ENCODE assay signal across 9 cellular contexts in the genomic region with DNA sequence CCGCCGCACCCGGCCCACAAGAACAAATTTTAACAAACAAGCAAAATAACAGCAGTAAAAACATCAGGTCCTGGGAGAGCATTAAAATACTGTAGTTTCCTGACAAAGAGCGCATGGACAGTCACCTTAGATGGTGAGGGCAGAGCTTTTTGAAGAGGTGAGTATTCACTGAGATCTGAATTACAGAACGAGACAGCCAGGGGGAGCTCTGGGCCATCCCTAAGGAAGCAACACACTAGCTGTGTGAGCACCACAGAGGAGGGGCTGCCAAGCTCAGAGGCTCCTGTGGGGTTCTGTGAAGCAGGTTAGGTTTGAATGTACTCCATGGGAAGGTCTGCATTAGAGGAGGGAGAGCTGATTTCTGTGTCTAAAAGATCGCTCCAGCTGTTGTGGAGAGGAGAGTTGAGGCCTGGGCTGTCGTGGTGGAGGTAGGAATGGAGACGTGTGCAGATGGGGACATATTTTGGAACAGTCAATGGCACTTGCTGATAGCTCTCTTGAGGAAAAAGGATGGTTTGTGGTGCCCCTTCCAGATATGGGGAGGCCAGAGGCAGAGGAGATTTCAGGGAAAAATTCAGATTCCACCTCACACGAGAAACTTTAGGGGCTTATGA.
A peak's percentile ranks its signal among the peaks of the same experiment; 100 is the strongest.
DNase-seq lines count a peak whose midpoint lies in the region; ATAC-seq, FAIRE-seq and TF ChIP-seq lines count a peak whose summit lies in the region.
"Had no signal": no experiment of that assay in that cellular context is flagged by ENCODE, and none has a peak within 500 bp of the region (broad histone marks: within the 10 kb centered on the region; RNA-seq: fewer than 3 reads in every experiment).

No MANE protein-coding gene starts in this region.

- intact Hi-C loops in K562 (cut with micrococcal nuclease), result loop anchor here (1.0 kb wide), 3 partner anchors 184 to 213 kb away; a partner anchor contains a TSS

- 80% methylated on average over 9 of the region's 9 CpGs for WGBS in K562 (ENCODE audit: insufficient coverage, low coverage, missing lambda C conversion rate)

- POLR2A ChIA-PET in K562 (lab: Yijun Ruan, JAX), result interaction anchor here (0.6 to 1.5 kb wide), 7 partner anchors 18 to 248 kb away, joined by 3 to 4 read pairs (median 3); no protein-coding TSS in a partner anchor

- no peak overlapping the region for H2AFZ ChIP-seq in K562 (ENCODE audit: low read depth, low read length)

- no TSS peak for BruUV-seq in K562 (replicated peaks; lab: Mats Ljungman, UMichigan)

- in situ Hi-C loops in K562 (cut with MboI), result loop anchor here (5.0 kb wide), 1 partner anchor 189 kb away; no protein-coding TSS in a partner anchor

- TF ChIP-seq CTCF in K562 (IDR thresholded peaks at IDR 0.05 in 2 of 3, conservative IDR thresholded peaks at IDR 0.05 in 1 of 3; ENCODE audit: insufficient read depth in 2 of 3, low read depth in 1 of 3, low read length in 3 of 3), result peak; percentile 72 to 84 (median 81)

- peaks cover 0 to 3% of the 10 kb centered on the region in 2 experiments; a peak in 2 of 5 replicates for H3K4me1 ChIP-seq in K562 (replicated peaks in 1 of 2; ENCODE audit: control insufficient read depth in 2 of 2, insufficient read depth in 2 of 2, low read length in 2 of 2)

- H3K27ac ChIP-seq in K562 (ENCODE audit: extremely low read depth, low read depth, low read length), result no peak overlapping the region

- TF ChIP-seq POLR2A in K562 (conservative IDR thresholded peaks at IDR 0.05), result no peak

- peaks cover 61% of the 10 kb centered on the region for H3K36me3 ChIP-seq in K562 (ENCODE audit: control insufficient read depth, insufficient read depth, low read length)

- CTCF ChIA-PET in K562 (lab: Yijun Ruan, JAX; ENCODE audit: low intra/inter-chr PET ratio), result interaction anchor here (1.3 to 2.3 kb wide), 2 partner anchors 189 to 211 kb away, joined by 4 to 15 read pairs; a partner anchor contains a TSS

- no peaks in the 10 kb centered on the region for H3K27me3 ChIP-seq in K562 (ENCODE audit: control insufficient read depth in 2 of 2, insufficient read depth in 2 of 2, low read length in 2 of 2)

- peak; percentile 87 for FAIRE-seq in K562 (lab: Jason Lieb, UNC)
- FAIRE-seq: A204.1 had no signal

- no peak for TF ChIP-seq EP300 in K562 (IDR thresholded peaks at IDR 0.05; ENCODE audit: low read length)

- no peaks in the 10 kb centered on the region for H3K9me3 ChIP-seq in K562 (replicated peaks; ENCODE audit: control insufficient read depth, insufficient read depth, low read depth, low read length)

- peak; percentile 54 to 80 for TF ChIP-seq RAD21 in K562 (CRISPR knock-in tag; conservative IDR thresholded peaks at IDR 0.05 in 1 of 2, IDR thresholded peaks at IDR 0.05 in 1 of 2)

- no peaks in the 10 kb centered on the region for H3K9me1 ChIP-seq in K562 (ENCODE audit: control insufficient read depth, insufficient read depth, low read length)

- no peak overlapping the region for H3K9ac ChIP-seq in K562 (ENCODE audit: insufficient read depth in 1 of 2, low read depth in 2 of 2, low read length in 2 of 2)

- ATAC-seq in K562 (peak; percentile 100), GM19463 (IDR thresholded peaks at IDR 0.05; ENCODE audit: unreplicated experiment) (no peak)

- H3K4me2 ChIP-seq in K562 (ENCODE audit: insufficient read depth, low read length), result no peak overlapping the region

- no peaks in the 10 kb centered on the region for H4K20me1 ChIP-seq in K562 (replicated peaks; ENCODE audit: control insufficient read depth, insufficient read depth, low read length)

- no peaks in the 10 kb centered on the region for H3K79me2 ChIP-seq in K562 (ENCODE audit: control insufficient read depth, insufficient read depth, low read length)

- DNase-seq in DMS153 (lab: John Stamatoyannopoulos, UW) (peak; percentile 6), DMS153 treated with DMSO at 0.1 percent for 48 hours (lab: John Stamatoyannopoulos, UW; ENCODE audit: unreplicated experiment) (no peak), NCI-H1092 (lab: John Stamatoyannopoulos, UW) (peak; percentile 10), T-helper 1 cell (peak in 3 of 5 donors; percentile 10 to 41 (median 24)), K562 (ENCODE audit: extremely low read depth in 1 of 4, low spot score in 3 of 4) (peak; percentile 31 to 77 (median 58)), iris pigment epithelial cell (ENCODE audit: low read depth) (peak; percentile 69)
- peak; percentile 20 for DNase-seq in stimulated activated CD4-positive, alpha-beta T cell treated with anti-CD3 and anti-CD28 coated beads, Interleukin-2, amount 100 ng/mL, for 4 hours (ENCODE audit: low read depth)

- no peak overlapping the region for H3K4me3 ChIP-seq in K562

TF ChIP-seq in K562, 482 proteins besides CTCF, POLR2A, EP300 and RAD21:
- TF ChIP-seq ARID2 (IDR thresholded peaks at IDR 0.05) (0 out of 2 replicates have a peak, but pooled peaks have one; percentile 19), TBP (optimal IDR thresholded peaks at IDR 0.05; ENCODE audit: low read depth, low read length) (peak; percentile 4), SMC3 (conservative IDR thresholded peaks at IDR 0.05; ENCODE audit: insufficient read depth, low read depth, low read length) (peak; percentile 81), XRCC5 (IDR thresholded peaks at IDR 0.05; ENCODE audit: low read depth, low read length) (peak; percentile 47; the same call in 1 of the 2 replicates), MAZ (CRISPR knock-in tag; conservative IDR thresholded peaks at IDR 0.05 in 1 of 2, IDR thresholded peaks at IDR 0.05 in 1 of 2) (0 out of 4 replicates have a peak, but pooled peaks of 1 of the 2 experiments have one; percentile 21), CHD2 (IDR thresholded peaks at IDR 0.05; ENCODE audit: low read depth, low read length) (no peak), NCOA2 (IDR thresholded peaks at IDR 0.05; ENCODE audit: partially characterized antibody in 2 of 2) (no peak), ZNF263 (CRISPR knock-in tag; IDR thresholded peaks at IDR 0.05; ENCODE audit: borderline replicate concordance) (0 out of 2 replicates have a peak, but pooled peaks have one; percentile 14), CC2D1A (IDR thresholded peaks at IDR 0.05) (0 out of 2 replicates have a peak, but pooled peaks have one; percentile 23), STAG1 (CRISPR knock-in tag; IDR thresholded peaks at IDR 0.05; ENCODE audit: borderline replicate concordance) (peak; percentile 61; the same call in 1 of the 2 replicates), POLR3A (IDR thresholded peaks at IDR 0.05; ENCODE audit: borderline replicate concordance, extremely low read depth, insufficient read depth, insufficient read length) (no peak), SP1 (CRISPR knock-in tag; IDR thresholded peaks at IDR 0.05) (0 out of 2 replicates have a peak, but pooled peaks have one; percentile 24), CTBP1 (IDR thresholded peaks at IDR 0.05; ENCODE audit: borderline replicate concordance) (0 out of 2 replicates have a peak, but pooled peaks have one; percentile 18)
